In genomic region chr6:36443498-36443844, GRCh38 we compare ENCODE assay signal across 8 cellular contexts. TPM values are rescaled to one million over a fixed set of nuclear protein-coding genes. Genes with fewer than 3 reads are reported as not detected.
DNase-seq lines count a peak whose midpoint lies in the region; ATAC-seq, FAIRE-seq and TF ChIP-seq lines count a peak whose summit lies in the region.

No MANE protein-coding gene starts in this region.

- TF ChIP-seq EP300 in HepG2 (IDR thresholded peaks at IDR 0.05; ENCODE audit: low read depth in 2 of 2, low read length in 2 of 2) (no peak), HepG2 (CRISPR knock-in tag; IDR thresholded peaks at IDR 0.05; ENCODE audit: borderline replicate concordance) (no peak), transverse colon (IDR thresholded peaks at IDR 0.05; ENCODE audit: low read depth) (no peak)

- peak overlapping the region; percentile 87 for H3K9ac ChIP-seq in HepG2 (ENCODE audit: insufficient read depth, low read depth, low read length)

- H3K27ac Mint-ChIP-seq in activated naive CD4-positive, alpha-beta T cell treated with anti-CD3 and anti-CD28 coated beads, Interleukin-2, amount 50 U/mL, for 24 hours: peak overlapping the region; percentile 89

- DNase-seq in activated naive CD4-positive, alpha-beta T cell (lab: John Stamatoyannopoulos, UW): no peak
- DNase-seq in HepG2 (ENCODE audit: low spot score) (no peak), transverse colon (no peak), middle frontal gyrus (ENCODE audit: extremely low spot score, low spot score) (no peak), Ammon's horn (ENCODE audit: low spot score) (no peak)

- H3K4me1 ChIP-seq in HepG2 (ENCODE audit: insufficient read depth, low read length) (peaks cover 45% of the 10 kb centered on the region), transverse colon (peaks cover 21 to 40% (median 31%) of the 10 kb centered on the region in 4 donors)

- peaks cover 52% of the 10 kb centered on the region for H3K79me2 ChIP-seq in HepG2 (ENCODE audit: insufficient read depth, low read length)

- H3K36me3 ChIP-seq in HepG2 (replicated peaks in 1 of 2; ENCODE audit: control insufficient read depth in 1 of 2, insufficient read depth in 2 of 2, low read length in 2 of 2) (peaks cover 0 to under 1% of the 10 kb centered on the region in 2 experiments; a peak in 2 of 5 replicates), transverse colon (peaks cover 0 to 2% (median 0%) of the 10 kb centered on the region in 4 donors)

- TF ChIP-seq RAD21 in HepG2 (CRISPR knock-in tag; IDR thresholded peaks at IDR 0.05): no peak

- H3K4me3 ChIP-seq in HepG2 (replicated peaks in 1 of 3; ENCODE audit: insufficient read depth in 1 of 3, low read depth in 2 of 3, low read length in 3 of 3): peak overlapping the region; percentile 78 to 93 (median 93)
- peak overlapping the region; percentile 63 to 89 (median 73) for H3K4me3 ChIP-seq in transverse colon

- CTCF ChIA-PET in HepG2 (lab: Yijun Ruan, JAX; ENCODE audit: low intra/inter-chr PET ratio, low total read pairs): interaction anchor here (3.3 kb wide), 1 partner anchor 20 kb away, joined by 13 read pairs; no protein-coding TSS in a partner anchor

- no peaks in the 10 kb centered on the region; the same call in 1 of the 2 replicates for H4K20me1 ChIP-seq in HepG2 (ENCODE audit: insufficient read depth, low read length)

- in situ Hi-C loops in HepG2 (cut with HindIII; ENCODE audit: extremely low pct_ligation_motif_present, low pct_unique_long_range_greater_than_20kb) (loop anchor here (5.0 kb wide), 1 partner anchor 154 kb away; no protein-coding TSS in a partner anchor), transverse colon (cut with MboI; ENCODE audit: low pct_ligation_motif_present in 1 of 4, low pct_unique_long_range_greater_than_20kb in 1 of 4, low sequenced_read_pairs in 3 of 4) (loop anchor here in 2 of 4 donors (10.0 to 25.0 kb wide), 2 partner anchors 144 to 151 kb away; partner anchors contain the start of gene SRSF3 (in 2 of the 2))

- peak overlapping the region; percentile 95 for H3K4me3 Mint-ChIP-seq in activated naive CD4-positive, alpha-beta T cell treated with anti-CD3 and anti-CD28 coated beads, Interleukin-2, amount 50 U/mL, for 24 hours

- intact Hi-C loops in HepG2 (cut with micrococcal nuclease; ENCODE audit: unreplicated experiment): loop anchor here (5.0 kb wide), 1 partner anchor 104 kb away; the partner anchor contains the start of gene STK38
- intact Hi-C loops in transverse colon (cut with DNase I; ENCODE audit: low total_unique reads): loop anchor here (1.0 to 5.0 kb wide), 2 partner anchors 20 to 104 kb away; partner anchors contain the start of gene STK38

- no peaks in the 10 kb centered on the region for H3K9me3 Mint-ChIP-seq in activated naive CD4-positive, alpha-beta T cell treated with anti-CD3 and anti-CD28 coated beads, Interleukin-2, amount 50 U/mL, for 24 hours

- H3K36me3 Mint-ChIP-seq in activated naive CD4-positive, alpha-beta T cell treated with anti-CD3 and anti-CD28 coated beads, Interleukin-2, amount 50 U/mL, for 24 hours: peaks cover 2% of the 10 kb centered on the region

- peak overlapping the region; percentile 10 for H2AFZ ChIP-seq in HepG2 (ENCODE audit: low read length)

- H3K4me1 Mint-ChIP-seq in activated naive CD4-positive, alpha-beta T cell treated with anti-CD3 and anti-CD28 coated beads, Interleukin-2, amount 50 U/mL, for 24 hours: peaks cover 44% of the 10 kb centered on the region

- TF ChIP-seq CTCF in HepG2 (CRISPR knock-in tag; IDR thresholded peaks at IDR 0.05) (no peak), transverse colon (IDR thresholded peaks at IDR 0.05) (no peak)

- H3K27me3 ChIP-seq in HepG2 (ENCODE audit: control insufficient read depth in 1 of 2, insufficient read depth in 2 of 2, low read length in 2 of 2) (no peaks in the 10 kb centered on the region; a peak in 1 of 5 replicates), transverse colon (no peaks in the 10 kb centered on the region)

- FAIRE-seq in HepG2 (lab: Jason Lieb, UNC): no peak

- BruUV-seq in HepG2 (replicated peaks; lab: Mats Ljungman, UMichigan): no TSS peak

- H3K27ac ChIP-seq in adipose tissue (ENCODE audit: low read depth, low read length) (peak overlapping the region; percentile 83), HepG2 (ENCODE audit: extremely low read length, insufficient read depth, low read length) (peak overlapping the region; percentile 94), transverse colon (peak overlapping the region; percentile 91 to 98 (median 96))

- TF ChIP-seq POLR2A in HepG2 (IDR thresholded peaks at IDR 0.05; ENCODE audit: insufficient read depth in 1 of 2, low read depth in 2 of 2, low read length in 2 of 2) (no peak), transverse colon (IDR thresholded peaks at IDR 0.05) (no peak)

- no peak; the same call in 2 of the 3 replicates for ATAC-seq in HepG2
- no peak for ATAC-seq in HG03432 (IDR thresholded peaks at IDR 0.05; ENCODE audit: unreplicated experiment)

- POLR2A ChIA-PET in HepG2 (lab: Yijun Ruan, JAX): interaction anchor here (0.9 to 1.7 kb wide), 4 partner anchors 16 to 150 kb away, joined by 4 to 23 read pairs (median 4); no protein-coding TSS in a partner anchor

- H3K9me3 ChIP-seq in HepG2 (ENCODE audit: low read length): no peaks in the 10 kb centered on the region
- H3K9me3 ChIP-seq in transverse colon: no peaks in the 10 kb centered on the region

- H3K27me3 Mint-ChIP-seq in activated naive CD4-positive, alpha-beta T cell treated with anti-CD3 and anti-CD28 coated beads, Interleukin-2, amount 50 U/mL, for 24 hours: no peaks in the 10 kb centered on the region

- H3K4me2 ChIP-seq in HepG2 (ENCODE audit: low read depth, low read length): peak overlapping the region; percentile 88

- 0 to 1% (median 0%) methylated on average over 7 of the region's 7 CpGs for WGBS in adipose tissue, 3 donors
- 2% methylated on average over 7 of the region's 7 CpGs for WGBS in HepG2 (ENCODE audit: low lambda C conversion rate)
- WGBS in transverse colon (ENCODE audit: low coverage in 1 of 2), 2 donors: 0% methylated on average over 7 of the region's 7 CpGs; no CpG with 5 or more reads in 1 of the 2 donors

RNA-seq across cellular contexts. Expression of gene KCTD20, which starts 0.7 kb away (rescaled TPM):
- 10 to 100 TPM in 2 of 3 donors, 1 to 10 TPM in 1; 8.5 to 52.6 (median 43.8) TPM for polyA plus RNA-seq in adipose tissue
- 67.1 and 103 TPM in 2 replicates for total RNA-seq in HepG2 (2016; rRNA removed; fragmentation: Illumina TruSeq; extraction: Trizol)
- total RNA-seq in HepG2 (2016; cell fraction: cytosol; rRNA removed; fragmentation: Illumina TruSeq; extraction: Trizol; ENCODE audit: low read depth): 26.7 and 28.2 TPM in 2 replicates
- total RNA-seq in HepG2 (2016; cell fraction: insoluble cytoplasmic fraction; rRNA removed; fragmentation: Illumina TruSeq; extraction: Trizol): 69.3 and 101 TPM in 2 replicates
- 84.1 and 87.5 TPM in 2 replicates for total RNA-seq in HepG2 (2016; cell fraction: membrane; rRNA removed; fragmentation: Illumina TruSeq; extraction: Trizol)
- 37.0 and 39.6 TPM in 2 replicates for total RNA-seq in HepG2 (2016; cell fraction: nucleus; rRNA removed; fragmentation: Illumina TruSeq; extraction: Trizol)
- polyA plus RNA-seq in HepG2 (2011; rRNA removed): 44.7 and 52.7 TPM in 2 replicates
- polyA plus RNA-seq in HepG2 (2011; cell fraction: cytosol; rRNA removed): 32.0 and 41.2 TPM in 2 replicates
- 11.2 and 17.3 TPM in 2 replicates for polyA plus RNA-seq in HepG2 (2011; cell fraction: nucleus; rRNA removed)
- polyA plus RNA-seq in HepG2 (2012): 41.8 and 45.4 TPM in 2 replicates
- polyA plus RNA-seq in HepG2 (2016; cell fraction: cytosol; fragmentation: Illumina TruSeq; extraction: Trizol; ENCODE audit: low read depth): 20.4 and 21.4 TPM in 2 replicates
- polyA plus RNA-seq in HepG2 (2016; cell fraction: insoluble cytoplasmic fraction; fragmentation: Illumina TruSeq; extraction: Trizol; ENCODE audit: low read depth): 58.8 and 61.0 TPM in 2 replicates
- polyA plus RNA-seq in HepG2 (2016; cell fraction: membrane; fragmentation: Illumina TruSeq; extraction: Trizol; ENCODE audit: low read depth): 36.6 and 38.4 TPM in 2 replicates
- polyA plus RNA-seq in HepG2 (2016; cell fraction: nucleus; fragmentation: Illumina TruSeq; extraction: Trizol; ENCODE audit: insufficient read depth, low read depth): 28.5 and 29.9 TPM in 2 replicates
- 78.2 and 137 TPM in 2 replicates for polyA minus RNA-seq in HepG2 (2011; rRNA and poly(A)+ RNA removed; ENCODE audit: low replicate concordance)
- polyA minus RNA-seq in HepG2 (2011; cell fraction: cytosol; rRNA and poly(A)+ RNA removed): 45.6 and 62.7 TPM in 2 replicates
- polyA minus RNA-seq in HepG2 (2011; cell fraction: nucleus; rRNA and poly(A)+ RNA removed): 42.6 and 54.1 TPM in 2 replicates
- 10 to 100 TPM; 23.2 to 61.9 (median 29.9) TPM for total RNA-seq in transverse colon

RNA-seq across cellular contexts. Expression of gene PXT1, which starts 0.8 kb away (rescaled TPM):
- polyA plus RNA-seq in adipose tissue (under 1 TPM in 1 of 3 donors, not detected in 2; 0.10 TPM), HepG2 (2011; rRNA removed) (0.04 TPM in 1 of 2 replicates, not detected in the other)
- total RNA-seq in HepG2 (2016; rRNA removed; fragmentation: Illumina TruSeq; extraction: Trizol) (not detected in 2 replicates), transverse colon (under 1 TPM in 1 of 4 donors, not detected in 3; 0.14 TPM)
- 0.79 and 0.91 TPM in 2 replicates for total RNA-seq in HepG2 (2016; cell fraction: cytosol; rRNA removed; fragmentation: Illumina TruSeq; extraction: Trizol; ENCODE audit: low read depth)
- total RNA-seq in HepG2 (2016; cell fraction: insoluble cytoplasmic fraction; rRNA removed; fragmentation: Illumina TruSeq; extraction: Trizol): 0.04 TPM in 1 of 2 replicates, not detected in the other
- 0.28 and 0.40 TPM in 2 replicates for total RNA-seq in HepG2 (2016; cell fraction: membrane; rRNA removed; fragmentation: Illumina TruSeq; extraction: Trizol)
- total RNA-seq in HepG2 (2016; cell fraction: nucleus; rRNA removed; fragmentation: Illumina TruSeq; extraction: Trizol): 0.16 and 0.19 TPM in 2 replicates
- 0.04 and 0.08 TPM in 2 replicates for polyA plus RNA-seq in HepG2 (2011; cell fraction: cytosol; rRNA removed)
- not detected in 2 replicates for polyA plus RNA-seq in HepG2 (2011; cell fraction: nucleus; rRNA removed)
- polyA plus RNA-seq in HepG2 (2012): not detected in 2 replicates
- polyA plus RNA-seq in HepG2 (2016; cell fraction: cytosol; fragmentation: Illumina TruSeq; extraction: Trizol; ENCODE audit: low read depth): not detected in 2 replicates
- not detected in 2 replicates for polyA plus RNA-seq in HepG2 (2016; cell fraction: insoluble cytoplasmic fraction; fragmentation: Illumina TruSeq; extraction: Trizol; ENCODE audit: low read depth)
- polyA plus RNA-seq in HepG2 (2016; cell fraction: membrane; fragmentation: Illumina TruSeq; extraction: Trizol; ENCODE audit: low read depth): not detected in 2 replicates
- not detected in 2 replicates for polyA plus RNA-seq in HepG2 (2016; cell fraction: nucleus; fragmentation: Illumina TruSeq; extraction: Trizol; ENCODE audit: insufficient read depth, low read depth)
- 0.20 and 0.21 TPM in 2 replicates for polyA minus RNA-seq in HepG2 (2011; rRNA and poly(A)+ RNA removed; ENCODE audit: low replicate concordance)
- not detected in 2 replicates for polyA minus RNA-seq in HepG2 (2011; cell fraction: cytosol; rRNA and poly(A)+ RNA removed)
- 0.25 and 0.26 TPM in 2 replicates for polyA minus RNA-seq in HepG2 (2011; cell fraction: nucleus; rRNA and poly(A)+ RNA removed)

RNA-seq across cellular contexts. Expression of gene ETV7, which starts 56.0 kb away (rescaled TPM):
- polyA plus RNA-seq in adipose tissue: 1 to 10 TPM in 1 of 3 donors, under 1 TPM in 2; 0.55 to 1.0 (median 0.67) TPM
- not detected in 2 replicates for total RNA-seq in HepG2 (2016; rRNA removed; fragmentation: Illumina TruSeq; extraction: Trizol)
- not detected in 2 replicates for total RNA-seq in HepG2 (2016; cell fraction: cytosol; rRNA removed; fragmentation: Illumina TruSeq; extraction: Trizol; ENCODE audit: low read depth)
- total RNA-seq in HepG2 (2016; cell fraction: insoluble cytoplasmic fraction; rRNA removed; fragmentation: Illumina TruSeq; extraction: Trizol): not detected in 2 replicates
- not detected in 2 replicates for total RNA-seq in HepG2 (2016; cell fraction: membrane; rRNA removed; fragmentation: Illumina TruSeq; extraction: Trizol)
- total RNA-seq in HepG2 (2016; cell fraction: nucleus; rRNA removed; fragmentation: Illumina TruSeq; extraction: Trizol): not detected in 2 replicates
- not detected in 2 replicates for polyA plus RNA-seq in HepG2 (2011; rRNA removed)
- not detected in 2 replicates for polyA plus RNA-seq in HepG2 (2011; cell fraction: cytosol; rRNA removed)
- not detected in 2 replicates for polyA plus RNA-seq in HepG2 (2011; cell fraction: nucleus; rRNA removed)
- polyA plus RNA-seq in HepG2 (2012): 0.09 TPM in 1 of 2 replicates, not detected in the other
- polyA plus RNA-seq in HepG2 (2016; cell fraction: cytosol; fragmentation: Illumina TruSeq; extraction: Trizol; ENCODE audit: low read depth): not detected in 2 replicates
- polyA plus RNA-seq in HepG2 (2016; cell fraction: insoluble cytoplasmic fraction; fragmentation: Illumina TruSeq; extraction: Trizol; ENCODE audit: low read depth): not detected in 2 replicates
- not detected in 2 replicates for polyA plus RNA-seq in HepG2 (2016; cell fraction: membrane; fragmentation: Illumina TruSeq; extraction: Trizol; ENCODE audit: low read depth)
- not detected in 2 replicates for polyA plus RNA-seq in HepG2 (2016; cell fraction: nucleus; fragmentation: Illumina TruSeq; extraction: Trizol; ENCODE audit: insufficient read depth, low read depth)
- not detected in 2 replicates for polyA minus RNA-seq in HepG2 (2011; rRNA and poly(A)+ RNA removed; ENCODE audit: low replicate concordance)
- polyA minus RNA-seq in HepG2 (2011; cell fraction: cytosol; rRNA and poly(A)+ RNA removed): not detected in 2 replicates
- not detected in 2 replicates for polyA minus RNA-seq in HepG2 (2011; cell fraction: nucleus; rRNA and poly(A)+ RNA removed)
- 1 to 10 TPM; 1.3 to 4.2 (median 3.0) TPM for total RNA-seq in transverse colon
